Comparison of ENCODE assay signal across 8 cellular contexts in the genomic region with DNA sequence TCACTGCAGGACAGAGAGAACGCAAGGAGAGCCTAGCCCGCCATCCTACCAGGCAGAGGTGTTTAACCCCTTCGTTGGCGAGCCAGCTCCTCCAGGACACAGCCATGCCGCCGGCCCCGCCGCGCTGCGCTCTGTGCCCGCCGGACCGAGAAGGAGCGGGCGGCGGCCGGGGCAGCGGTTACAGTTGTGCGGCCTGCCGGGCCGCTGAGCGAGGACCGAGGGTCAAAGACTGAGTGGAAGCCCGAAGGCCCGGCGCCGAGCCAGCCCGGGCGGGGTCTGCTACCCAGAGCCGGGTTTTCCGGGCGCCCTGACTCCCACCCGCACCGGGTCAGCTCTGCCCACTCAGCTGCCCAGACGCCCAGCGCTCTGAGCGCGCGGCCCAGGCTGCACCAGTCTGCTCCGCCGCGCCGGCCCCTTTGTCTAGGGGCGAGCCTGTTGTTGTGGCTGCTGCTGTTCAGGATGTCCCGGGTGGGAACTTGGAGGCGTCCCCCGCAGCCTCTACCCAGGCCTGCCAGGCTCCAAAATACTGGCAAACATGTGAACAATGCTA. TPM values are rescaled to one million over a fixed set of nuclear protein-coding genes. Genes with fewer than 3 reads are reported as not detected.
DNase-seq lines count a peak whose midpoint lies in the region; ATAC-seq, FAIRE-seq and TF ChIP-seq lines count a peak whose summit lies in the region.

A gene (minus strand): TSS at position 235 of the 550 bp plus-strand sequence. CDS start 129 bp downstream, at position 106.

- TF ChIP-seq CTCF in BJ (IDR thresholded peaks at IDR 0.05; ENCODE audit: insufficient read depth, low read depth, low read length) (no peak), pancreas (IDR thresholded peaks at IDR 0.05) (no peak)

- CTCF ChIA-PET in BJ (lab: Yijun Ruan, JAX), result interaction anchor here (0.6 to 1.2 kb wide), 2 partner anchors 10 to 36 kb away, joined by 3 to 4 read pairs; no protein-coding TSS in a partner anchor
- CTCF ChIA-PET in activated CD8-positive, alpha-beta T cell treated with anti-CD3 and anti-CD28 coated beads, Interleukin-2, amount 10 ng/mL, durations not matched to agents 7 days and 5 days (lab: Charles Lee), result no interaction called here

- 5 to 7% methylated on average over 46 to 47 of the region's 47 CpGs for WGBS in pancreas, 2 donors

- H3K27ac Mint-ChIP-seq in activated T-cell treated with anti-CD3 and anti-CD28 coated beads, Interleukin-2, amount 50 U/mL, for 72 hours, result no peak within 1 kb of the TSS
- H3K27ac Mint-ChIP-seq in activated CD8-positive, alpha-beta T cell treated with anti-CD3 and anti-CD28 coated beads, Interleukin-2, amount 10 ng/mL, durations not matched to agents 7 days and 5 days, result no peak within 1 kb of the TSS

- no peaks in the 10 kb centered on the region for H3K4me1 Mint-ChIP-seq in activated T-cell treated with anti-CD3 and anti-CD28 coated beads, Interleukin-2, amount 50 U/mL, for 72 hours (ENCODE audit: low read depth)
- H3K4me1 Mint-ChIP-seq in activated CD8-positive, alpha-beta T cell treated with anti-CD3 and anti-CD28 coated beads, Interleukin-2, amount 10 ng/mL, durations not matched to agents 7 days and 5 days (ENCODE audit: low read depth), result no peaks in the 10 kb centered on the region

- H3K36me3 ChIP-seq in BJ (ENCODE audit: control insufficient read depth, insufficient read depth, low read length) (no peaks in the 10 kb centered on the region), pancreas (no peaks in the 10 kb centered on the region)

- POLR2A ChIA-PET in BJ (lab: Charles Lee), result interaction anchor here (0.7 kb wide), 1 partner anchor 1622 kb away, joined by 5 read pairs; no protein-coding TSS in a partner anchor
- POLR2A ChIA-PET in activated CD8-positive, alpha-beta T cell treated with anti-CD3 and anti-CD28 coated beads, Interleukin-2, amount 10 ng/mL, durations not matched to agents 7 days and 5 days (lab: Charles Lee), result no interaction called here

- peaks cover 0 to 3% (median 0%) of the 10 kb centered on the region in 3 donors for H3K4me1 ChIP-seq in pancreas

- H3K4me3 Mint-ChIP-seq in activated T-cell treated with anti-CD3 and anti-CD28 coated beads, Interleukin-2, amount 50 U/mL, for 72 hours, result no peak within 1 kb of the TSS
- H3K4me3 Mint-ChIP-seq in activated CD8-positive, alpha-beta T cell treated with anti-CD3 and anti-CD28 coated beads, Interleukin-2, amount 10 ng/mL, durations not matched to agents 7 days and 5 days, result no peak within 1 kb of the TSS

- H3K9me3 Mint-ChIP-seq in activated T-cell treated with anti-CD3 and anti-CD28 coated beads, Interleukin-2, amount 50 U/mL, for 72 hours, result no peaks in the 10 kb centered on the region
- no peaks in the 10 kb centered on the region for H3K9me3 Mint-ChIP-seq in activated CD8-positive, alpha-beta T cell treated with anti-CD3 and anti-CD28 coated beads, Interleukin-2, amount 10 ng/mL, durations not matched to agents 7 days and 5 days (ENCODE audit: insufficient read depth)

- peak within 1 kb of the TSS; percentile 40 for H3K4me3 ChIP-seq in BJ (ENCODE audit: low read depth, low read length)
- peak within 1 kb of the TSS; percentile 9 to 36 (median 20) for H3K4me3 ChIP-seq in pancreas

- no peak for FAIRE-seq in pancreas (lab: Jason Lieb, UNC)

- H3K9me3 ChIP-seq in pancreas, result no peaks in the 10 kb centered on the region

- intact Hi-C loops in left ventricle myocardium superior (cut with micrococcal nuclease), result no loop called here
- intact Hi-C loops in pancreas (cut with DNase I), result no loop called here

- H3K27ac ChIP-seq in pancreas, result peak within 1 kb of the TSS in 1 of 4 donors; percentile 29

- peaks cover 0 to 1% of the 10 kb centered on the region in 2 donors for H3K36me3 Mint-ChIP-seq in activated T-cell treated with anti-CD3 and anti-CD28 coated beads, Interleukin-2, amount 50 U/mL, for 72 hours (ENCODE audit: insufficient read depth in 2 of 2)
- peaks cover 4% of the 10 kb centered on the region for H3K36me3 Mint-ChIP-seq in activated CD8-positive, alpha-beta T cell treated with anti-CD3 and anti-CD28 coated beads, Interleukin-2, amount 10 ng/mL, durations not matched to agents 7 days and 5 days (ENCODE audit: low read depth)

- ATAC-seq in left ventricle myocardium superior (peak; percentile 91), pancreas (peak; percentile 48 to 75 (median 74)), HG03097 (IDR thresholded peaks at IDR 0.05; ENCODE audit: low FRiP score, unreplicated experiment) (no peak)
- no peak for ATAC-seq in activated T-cell treated with anti-CD3 and anti-CD28 coated beads, Interleukin-2, amount 50 U/mL, for 72 hours (replicated peaks in 1 of 2)
- ATAC-seq in activated CD8-positive, alpha-beta T cell treated with anti-CD3 and anti-CD28 coated beads, Interleukin-2, amount 10 ng/mL, durations not matched to agents 7 days and 5 days, result no peak

- DNase-seq in BJ (ENCODE audit: low read depth) (no peak), amniotic epithelial cell (ENCODE audit: low read depth) (peak; percentile 67), left ventricle myocardium superior (peak; percentile 65), pancreas (peak in 4 of 6 donors; percentile 13 to 72 (median 42)), NCI-H345 treated with DMSO at 0.1 percent for 48 hours (lab: John Stamatoyannopoulos, UW; ENCODE audit: unreplicated experiment) (no peak)
- no peak for DNase-seq in activated T-cell treated with anti-CD3 and anti-CD28 coated beads, Interleukin-2, amount 50 U/mL, for 72 hours
- no peak for DNase-seq in activated CD8-positive, alpha-beta T cell treated with anti-CD3 and anti-CD28 coated beads, Interleukin-2, amount 10 ng/mL, durations not matched to agents 7 days and 5 days

- H3K27me3 ChIP-seq in BJ (ENCODE audit: control insufficient read depth, insufficient read depth, low read length) (no peaks in the 10 kb centered on the region), pancreas (no peaks in the 10 kb centered on the region)

- H3K27me3 Mint-ChIP-seq in activated T-cell treated with anti-CD3 and anti-CD28 coated beads, Interleukin-2, amount 50 U/mL, for 72 hours (ENCODE audit: low read depth), result peaks cover 19% of the 10 kb centered on the region
- H3K27me3 Mint-ChIP-seq in activated CD8-positive, alpha-beta T cell treated with anti-CD3 and anti-CD28 coated beads, Interleukin-2, amount 10 ng/mL, durations not matched to agents 7 days and 5 days (ENCODE audit: low read depth), result peaks cover 20% of the 10 kb centered on the region

RNA-seq across cellular contexts. Expression of the gene that starts here (rescaled TPM):
- 3.7 and 7.0 TPM in 2 replicates for polyA plus RNA-seq in BJ (2011; rRNA removed)
- polyA minus RNA-seq in BJ (2011; rRNA and poly(A)+ RNA removed), result 3.3 and 6.7 TPM in 2 replicates
- 1.5 TPM for total RNA-seq in left ventricle myocardium superior
- total RNA-seq in pancreas, result 1 to 10 TPM in 3 of 6 donors, under 1 TPM in 3; 0.09 to 2.6 (median 0.71) TPM
- under 1 TPM; 0.33 to 0.49 TPM for polyA plus RNA-seq in pancreas
- not detected for total RNA-seq in activated T-cell treated with anti-CD3 and anti-CD28 coated beads, Interleukin-2, amount 50 U/mL, for 72 hours
- total RNA-seq in activated CD8-positive, alpha-beta T cell treated with anti-CD3 and anti-CD28 coated beads, Interleukin-2, amount 10 ng/mL, durations not matched to agents 7 days and 5 days, result not detected

Comparison
In these comparisons a context has a peak if more than half of its experiments do, and no peak if none do; other contexts are left out.
1. DNase-seq: peak in amniotic epithelial cell (single experiment), left ventricle myocardium superior (single experiment) and pancreas (4 of 6); none in BJ (single experiment), activated T-cell treated with anti-CD3 and anti-CD28 coated beads, Interleukin-2, amount 50 U/mL, for 72 hours (0 of 2), NCI-H345 treated with DMSO at 0.1 percent for 48 hours (single experiment) and activated CD8-positive, alpha-beta T cell treated with anti-CD3 and anti-CD28 coated beads, Interleukin-2, amount 10 ng/mL, durations not matched to agents 7 days and 5 days (single experiment).
2. ATAC-seq: peak in left ventricle myocardium superior (single experiment) and pancreas (4 of 4); none in activated T-cell treated with anti-CD3 and anti-CD28 coated beads, Interleukin-2, amount 50 U/mL, for 72 hours (0 of 2), activated CD8-positive, alpha-beta T cell treated with anti-CD3 and anti-CD28 coated beads, Interleukin-2, amount 10 ng/mL, durations not matched to agents 7 days and 5 days (single experiment) and HG03097 (single experiment).